1 cellular context compared by ENCODE assay signal in genomic region chr12:71492604-71493003, GRCh38.
A peak's percentile ranks its signal among the peaks of the same experiment; 100 is the strongest.
TF ChIP-seq lines count a peak whose summit lies in the region.

No MANE protein-coding gene starts in this region.

TF ChIP-seq in HepG2, 621 proteins besides CTCF, POLR2A, EP300 and RAD21 (continued from another document and continues in another):
- TF ChIP-seq HMG20A (CRISPR knock-in tag; IDR thresholded peaks at IDR 0.05; ENCODE audit: borderline replicate concordance), result peak; percentile 61; the same call in 1 of the 2 replicates
- TF ChIP-seq FOXA1 (IDR thresholded peaks at IDR 0.05), result no peak
- TF ChIP-seq FOXA1 (CRISPR knock-in tag; IDR thresholded peaks at IDR 0.05), result peak; percentile 29; the same call in 1 of the 2 replicates
- TF ChIP-seq ZSCAN30 (CRISPR knock-in tag; IDR thresholded peaks at IDR 0.05), result no peak
- TF ChIP-seq PRDM15 (CRISPR knock-in tag; IDR thresholded peaks at IDR 0.05), result no peak
- no peak for TF ChIP-seq SRSF4 (IDR thresholded peaks at IDR 0.05; ENCODE audit: low read depth, low read length, poor library complexity, severe bottlenecking)
- TF ChIP-seq STAG1 (CRISPR knock-in tag; IDR thresholded peaks at IDR 0.05), result no peak
- 0 out of 2 replicates have a peak, but pooled peaks have one; percentile 36 for TF ChIP-seq ISL2 (CRISPR knock-in tag; IDR thresholded peaks at IDR 0.05)
- TF ChIP-seq XBP1 (CRISPR knock-in tag; IDR thresholded peaks at IDR 0.05), result no peak
- TF ChIP-seq ZNF329 (CRISPR knock-in tag; IDR thresholded peaks at IDR 0.05; ENCODE audit: low read depth), result no peak
- no peak for TF ChIP-seq ZBTB14 (CRISPR knock-in tag; IDR thresholded peaks at IDR 0.05)
- TF ChIP-seq ZNF296 (CRISPR knock-in tag; conservative IDR thresholded peaks at IDR 0.05), result no peak
- no peak for TF ChIP-seq ZNF18 (CRISPR knock-in tag; IDR thresholded peaks at IDR 0.05; ENCODE audit: insufficient replicate concordance)
- no peak for TF ChIP-seq JUNB (CRISPR knock-in tag; IDR thresholded peaks at IDR 0.05; ENCODE audit: borderline replicate concordance)
- no peak for TF ChIP-seq SRSF1 (optimal IDR thresholded peaks at IDR 0.05; ENCODE audit: low read depth, low read length)
- no peak for TF ChIP-seq MTF1 (CRISPR knock-in tag; IDR thresholded peaks at IDR 0.05)
- TF ChIP-seq DNMT1 (CRISPR knock-in tag; IDR thresholded peaks at IDR 0.05), result no peak
- TF ChIP-seq ZNF709 (CRISPR knock-in tag; IDR thresholded peaks at IDR 0.05), result no peak
- no peak for TF ChIP-seq TBX3 (IDR thresholded peaks at IDR 0.05; ENCODE audit: borderline replicate concordance)
- TF ChIP-seq XRCC5 (optimal IDR thresholded peaks at IDR 0.05; ENCODE audit: low read length), result no peak
- TF ChIP-seq MYNN (CRISPR knock-in tag; IDR thresholded peaks at IDR 0.05; ENCODE audit: low read depth), result no peak
- TF ChIP-seq NFAT5 (CRISPR knock-in tag; IDR thresholded peaks at IDR 0.05), result no peak
- no peak for TF ChIP-seq FLYWCH1 (CRISPR knock-in tag; IDR thresholded peaks at IDR 0.05)
- TF ChIP-seq SMC3 (IDR thresholded peaks at IDR 0.05; ENCODE audit: low read length), result no peak
- no peak for TF ChIP-seq SRF (IDR thresholded peaks at IDR 0.05; ENCODE audit: low read depth, low read length)
- no peak for TF ChIP-seq SMAD3 (CRISPR knock-in tag; IDR thresholded peaks at IDR 0.05)
- TF ChIP-seq ZNF644 (CRISPR knock-in tag; IDR thresholded peaks at IDR 0.05; ENCODE audit: low read depth), result 0 out of 2 replicates have a peak, but pooled peaks have one; percentile 57
- no peak for TF ChIP-seq SNAPC5 (CRISPR knock-in tag; IDR thresholded peaks at IDR 0.05; ENCODE audit: borderline replicate concordance)
- TF ChIP-seq MTF2 (CRISPR knock-in tag; IDR thresholded peaks at IDR 0.05; ENCODE audit: borderline replicate concordance), result no peak
- no peak for TF ChIP-seq JUND (CRISPR knock-in tag; IDR thresholded peaks at IDR 0.05)
- no peak for TF ChIP-seq ZNF609 (CRISPR knock-in tag; IDR thresholded peaks at IDR 0.05; ENCODE audit: borderline replicate concordance)
- no peak for TF ChIP-seq ZNF576 (CRISPR knock-in tag; IDR thresholded peaks at IDR 0.05)
- no peak for TF ChIP-seq KLF12 (CRISPR knock-in tag; IDR thresholded peaks at IDR 0.05; ENCODE audit: borderline replicate concordance)
- TF ChIP-seq SP4 (CRISPR knock-in tag; IDR thresholded peaks at IDR 0.05), result no peak
- TF ChIP-seq HMG20B (CRISPR knock-in tag; conservative IDR thresholded peaks at IDR 0.05), result no peak
- TF ChIP-seq MED13 (CRISPR knock-in tag; IDR thresholded peaks at IDR 0.05), result no peak
- no peak for TF ChIP-seq ZBTB8A (CRISPR knock-in tag; IDR thresholded peaks at IDR 0.05; ENCODE audit: borderline replicate concordance, low read depth)
- no peak for TF ChIP-seq ZNF557 (CRISPR knock-in tag; IDR thresholded peaks at IDR 0.05)
- TF ChIP-seq NCOA5 (CRISPR knock-in tag; IDR thresholded peaks at IDR 0.05), result no peak
- TF ChIP-seq PAWR (CRISPR knock-in tag; IDR thresholded peaks at IDR 0.05; ENCODE audit: borderline replicate concordance), result no peak
- TF ChIP-seq CSRNP1 (CRISPR knock-in tag; IDR thresholded peaks at IDR 0.05), result no peak
- TF ChIP-seq ZNF430 (CRISPR knock-in tag; IDR thresholded peaks at IDR 0.05), result no peak
- no peak for TF ChIP-seq GTF2F1 (IDR thresholded peaks at IDR 0.05; ENCODE audit: low read length)
- no peak for TF ChIP-seq ZNF326 (CRISPR knock-in tag; IDR thresholded peaks at IDR 0.05; ENCODE audit: borderline replicate concordance)
- peak; percentile 77 for TF ChIP-seq TCF7 (IDR thresholded peaks at IDR 0.05; ENCODE audit: low read depth)
- TF ChIP-seq ZNF761 (CRISPR knock-in tag; conservative IDR thresholded peaks at IDR 0.05), result no peak
- no peak for TF ChIP-seq FOXO1 (CRISPR knock-in tag; IDR thresholded peaks at IDR 0.05)
- no peak for TF ChIP-seq RBAK (CRISPR knock-in tag; IDR thresholded peaks at IDR 0.05)
- no peak for TF ChIP-seq SOX13 (IDR thresholded peaks at IDR 0.05)
- TF ChIP-seq SOX13 (CRISPR knock-in tag; conservative IDR thresholded peaks at IDR 0.05 in 1 of 2, IDR thresholded peaks at IDR 0.05 in 1 of 2), result peak in 1 of 2 experiments; percentile 60; a peak in 1 of 4 replicates
- TF ChIP-seq NAIF1 (CRISPR knock-in tag; IDR thresholded peaks at IDR 0.05; ENCODE audit: borderline replicate concordance), result no peak
- no peak for TF ChIP-seq ZNF556 (CRISPR knock-in tag; IDR thresholded peaks at IDR 0.05; ENCODE audit: borderline replicate concordance)
